9 cellular contexts compared by ENCODE assay signal in genomic region chr14:54567224-54567633, GRCh38. TPM values are rescaled to one million over a fixed set of nuclear protein-coding genes. Genes with fewer than 3 reads are reported as not detected.
DNase-seq lines count a peak whose midpoint lies in the region; ATAC-seq, FAIRE-seq and TF ChIP-seq lines count a peak whose summit lies in the region.
"Had no signal": no experiment of that assay in that cellular context is flagged by ENCODE, and none has a peak within 500 bp of the region (broad histone marks: within the 10 kb centered on the region; RNA-seq: fewer than 3 reads in every experiment).

No MANE protein-coding gene starts in this region.

- H3K27me3 ChIP-seq in A673 (replicated peaks; ENCODE audit: insufficient read depth, low read depth, low read length, poor library complexity), result no peaks in the 10 kb centered on the region
- no peaks in the 10 kb centered on the region for H3K27me3 ChIP-seq in fibroblast of lung (ENCODE audit: control insufficient read depth, insufficient read depth, low read length)
- no peaks in the 10 kb centered on the region for H3K27me3 ChIP-seq in neuron (ENCODE audit: insufficient read depth, low read length)

- H3K79me2 ChIP-seq in fibroblast of lung (ENCODE audit: control insufficient read depth, insufficient read depth, low read length), result peaks cover 56% of the 10 kb centered on the region

- no TSS peak for BruUV-seq in A673 (replicated peaks; lab: Mats Ljungman, UMichigan)

- no peaks in the 10 kb centered on the region for H3K36me3 ChIP-seq in A673 (ENCODE audit: insufficient read depth, low read length, poor library complexity, severe bottlenecking)
- peaks cover 2% of the 10 kb centered on the region for H3K36me3 ChIP-seq in fibroblast of lung (ENCODE audit: control insufficient read depth, insufficient read depth, low read length)
- no peaks in the 10 kb centered on the region for H3K36me3 ChIP-seq in neuron (ENCODE audit: insufficient read depth, low read length)

- ATAC-seq in SK-N-SH treated with all-trans-retinoic acid at 6 μM for 48 hours (peak; percentile 11), HG03139 (IDR thresholded peaks at IDR 0.05; ENCODE audit: unreplicated experiment) (no peak), GM21390 (IDR thresholded peaks at IDR 0.05; ENCODE audit: unreplicated experiment) (no peak), HG03521 (IDR thresholded peaks at IDR 0.05; ENCODE audit: unreplicated experiment) (no peak)

- POLR2A ChIA-PET in A673 (lab: Charles Lee; ENCODE audit: low non-redundant PET), result no interaction called here

- intact Hi-C loops in A673 (cut with micrococcal nuclease; ENCODE audit: unreplicated experiment), result loop anchor here (2.0 to 10.0 kb wide), 3 partner anchors 75 to 418 kb away; no protein-coding TSS in a partner anchor

- CTCF ChIA-PET in A673 (lab: Charles Lee), result interaction anchor here (0.6 to 3.9 kb wide), 5 partner anchors 60 to 239 kb away, joined by 3 to 48 read pairs (median 5); no protein-coding TSS in a partner anchor

- H2AFZ ChIP-seq in fibroblast of lung (ENCODE audit: low read length) (no peak overlapping the region), neuron (ENCODE audit: low read depth, low read length) (peak overlapping the region; percentile 80)

- H4K20me1 ChIP-seq in fibroblast of lung (ENCODE audit: control insufficient read depth, extremely low read depth, insufficient read depth, low read length), result no peaks in the 10 kb centered on the region

- H3K4me3 ChIP-seq in A673 (ENCODE audit: low read depth, low read length, poor library complexity, severe bottlenecking) (peak overlapping the region; percentile 87), fibroblast of lung (replicated peaks in 1 of 4; ENCODE audit: control extremely low read depth in 1 of 4, insufficient read depth in 1 of 4, low read depth in 3 of 4, low read length in 4 of 4) (peak overlapping the region; percentile 70 to 88 (median 80)), neuron (ENCODE audit: low read length) (peak overlapping the region; percentile 74)

- peak overlapping the region; percentile 98 for H3K9ac ChIP-seq in fibroblast of lung (ENCODE audit: insufficient read depth, low read length)

- H3K4me2 ChIP-seq in fibroblast of lung (ENCODE audit: extremely low read depth, insufficient read depth, low read length), result peak overlapping the region; percentile 40

- FAIRE-seq in GM19239 (lab: Jason Lieb, UNC), result peak; percentile 52
- FAIRE-seq: islet of Langerhans had no signal

- H3K27ac ChIP-seq in A673 (ENCODE audit: low read depth, low read length, poor library complexity, severe bottlenecking) (peak overlapping the region; percentile 77), fibroblast of lung (ENCODE audit: insufficient read depth, low read length) (peak overlapping the region; percentile 95)

- DNase-seq in A673 (ENCODE audit: low spot score) (peak; percentile 53), GM19239 (ENCODE audit: insufficient read length, low spot score) (no peak), fibroblast of lung (ENCODE audit: low read depth in 2 of 2) (peak in 1 of 2 donors; percentile 43)

- TF ChIP-seq CTCF in A673 (conservative IDR thresholded peaks at IDR 0.05; ENCODE audit: low read depth, low read length) (no peak), fibroblast of lung (conservative IDR thresholded peaks at IDR 0.05 in 1 of 2, IDR thresholded peaks at IDR 0.05 in 1 of 2; ENCODE audit: low read depth in 1 of 2, low read length in 2 of 2) (no peak)

- H3K9me3 ChIP-seq in A673 (ENCODE audit: low read depth, low read length, poor library complexity, severe bottlenecking), result peaks cover 5% of the 10 kb centered on the region
- H3K9me3 ChIP-seq in fibroblast of lung (ENCODE audit: control insufficient read depth, insufficient read depth, low read depth, low read length), result no peaks in the 10 kb centered on the region
- peaks cover 2% of the 10 kb centered on the region for H3K9me3 ChIP-seq in neuron (ENCODE audit: low read length)

- peaks cover 28% of the 10 kb centered on the region for H3K4me1 ChIP-seq in A673 (ENCODE audit: insufficient read depth, low read length, poor library complexity, severe bottlenecking)
- peaks cover 14% of the 10 kb centered on the region for H3K4me1 ChIP-seq in fibroblast of lung (ENCODE audit: control insufficient read depth, extremely low read depth, insufficient read depth, low read length)
- peaks cover 36% of the 10 kb centered on the region for H3K4me1 ChIP-seq in neuron (ENCODE audit: insufficient read depth, low read length)

TF ChIP-seq in SK-N-SH treated with all-trans-retinoic acid at 6 μM for 48 hours, 23 proteins besides CTCF, POLR2A, EP300 and RAD21 (continues in another document):
- TF ChIP-seq ZC3H10 (CRISPR knock-in tag; IDR thresholded peaks at IDR 0.05) (no peak), PPARA (CRISPR knock-in tag; IDR thresholded peaks at IDR 0.05; ENCODE audit: borderline replicate concordance) (no peak), OSR1 (CRISPR knock-in tag; IDR thresholded peaks at IDR 0.05) (no peak), ZFP3 (CRISPR knock-in tag; IDR thresholded peaks at IDR 0.05) (no peak), ARNTL (CRISPR knock-in tag; IDR thresholded peaks at IDR 0.05; ENCODE audit: borderline replicate concordance, low read depth) (no peak), ESRRG (CRISPR knock-in tag; IDR thresholded peaks at IDR 0.05) (no peak), ZFP30 (CRISPR knock-in tag; IDR thresholded peaks at IDR 0.05) (no peak), RARB (CRISPR knock-in tag; IDR thresholded peaks at IDR 0.05) (no peak), ISL1 (CRISPR knock-in tag; IDR thresholded peaks at IDR 0.05) (no peak), TCF4 (CRISPR knock-in tag; IDR thresholded peaks at IDR 0.05; ENCODE audit: borderline replicate concordance) (no peak), GLIS3 (CRISPR knock-in tag; IDR thresholded peaks at IDR 0.05) (no peak), BACH2 (CRISPR knock-in tag; IDR thresholded peaks at IDR 0.05; ENCODE audit: borderline replicate concordance) (no peak), ZNF565 (CRISPR knock-in tag; conservative IDR thresholded peaks at IDR 0.05; ENCODE audit: low read depth) (no peak), ZNF70 (CRISPR knock-in tag; IDR thresholded peaks at IDR 0.05) (no peak), SNAI2 (CRISPR knock-in tag; IDR thresholded peaks at IDR 0.05) (no peak), TOX (CRISPR knock-in tag; IDR thresholded peaks at IDR 0.05; ENCODE audit: borderline replicate concordance) (no peak)
- TF ChIP-seq, protein P1, sequence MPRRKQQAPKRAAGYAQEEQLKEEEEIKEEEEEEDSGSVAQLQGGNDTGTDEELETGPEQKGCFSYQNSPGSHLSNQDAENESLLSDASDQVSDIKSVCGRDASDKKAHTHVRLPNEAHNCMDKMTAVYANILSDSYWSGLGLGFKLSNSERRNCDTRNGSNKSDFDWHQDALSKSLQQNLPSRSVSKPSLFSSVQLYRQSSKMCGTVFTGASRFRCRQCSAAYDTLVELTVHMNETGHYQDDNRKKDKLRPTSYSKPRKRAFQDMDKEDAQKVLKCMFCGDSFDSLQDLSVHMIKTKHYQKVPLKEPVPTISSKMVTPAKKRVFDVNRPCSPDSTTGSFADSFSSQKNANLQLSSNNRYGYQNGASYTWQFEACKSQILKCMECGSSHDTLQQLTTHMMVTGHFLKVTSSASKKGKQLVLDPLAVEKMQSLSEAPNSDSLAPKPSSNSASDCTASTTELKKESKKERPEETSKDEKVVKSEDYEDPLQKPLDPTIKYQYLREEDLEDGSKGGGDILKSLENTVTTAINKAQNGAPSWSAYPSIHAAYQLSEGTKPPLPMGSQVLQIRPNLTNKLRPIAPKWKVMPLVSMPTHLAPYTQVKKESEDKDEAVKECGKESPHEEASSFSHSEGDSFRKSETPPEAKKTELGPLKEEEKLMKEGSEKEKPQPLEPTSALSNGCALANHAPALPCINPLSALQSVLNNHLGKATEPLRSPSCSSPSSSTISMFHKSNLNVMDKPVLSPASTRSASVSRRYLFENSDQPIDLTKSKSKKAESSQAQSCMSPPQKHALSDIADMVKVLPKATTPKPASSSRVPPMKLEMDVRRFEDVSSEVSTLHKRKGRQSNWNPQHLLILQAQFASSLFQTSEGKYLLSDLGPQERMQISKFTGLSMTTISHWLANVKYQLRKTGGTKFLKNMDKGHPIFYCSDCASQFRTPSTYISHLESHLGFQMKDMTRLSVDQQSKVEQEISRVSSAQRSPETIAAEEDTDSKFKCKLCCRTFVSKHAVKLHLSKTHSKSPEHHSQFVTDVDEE (CRISPR knock-in tag; IDR thresholded peaks at IDR 0.05), result no peak
- TF ChIP-seq, protein P2, sequence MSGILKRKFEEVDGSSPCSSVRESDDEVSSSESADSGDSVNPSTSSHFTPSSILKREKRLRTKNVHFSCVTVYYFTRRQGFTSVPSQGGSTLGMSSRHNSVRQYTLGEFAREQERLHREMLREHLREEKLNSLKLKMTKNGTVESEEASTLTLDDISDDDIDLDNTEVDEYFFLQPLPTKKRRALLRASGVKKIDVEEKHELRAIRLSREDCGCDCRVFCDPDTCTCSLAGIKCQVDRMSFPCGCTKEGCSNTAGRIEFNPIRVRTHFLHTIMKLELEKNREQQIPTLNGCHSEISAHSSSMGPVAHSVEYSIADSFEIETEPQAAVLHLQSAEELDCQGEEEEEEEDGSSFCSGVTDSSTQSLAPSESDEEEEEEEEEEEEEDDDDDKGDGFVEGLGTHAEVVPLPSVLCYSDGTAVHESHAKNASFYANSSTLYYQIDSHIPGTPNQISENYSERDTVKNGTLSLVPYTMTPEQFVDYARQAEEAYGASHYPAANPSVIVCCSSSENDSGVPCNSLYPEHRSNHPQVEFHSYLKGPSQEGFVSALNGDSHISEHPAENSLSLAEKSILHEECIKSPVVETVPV (CRISPR knock-in tag; IDR thresholded peaks at IDR 0.05), result no peak

RNA-seq across cellular contexts. Expression of gene SAMD4A, which starts 0.3 kb away (rescaled TPM):
- total RNA-seq in A673 (2021) (19.8 and 26.5 TPM in 2 replicates), fibroblast of lung (25.9 and 39.8 TPM in 2 replicates)
- polyA plus RNA-seq in fibroblast of lung, result 9.3 and 12.2 TPM in 2 replicates
- 25.1 and 29.4 TPM in 2 replicates for polyA plus RNA-seq in fibroblast of lung (2012)
- 52.1 and 114 TPM in 2 replicates for polyA minus RNA-seq in fibroblast of lung (ENCODE audit: low replicate concordance)

RNA-seq across cellular contexts. Expression of gene CGRRF1, which starts 57.5 kb away (rescaled TPM):
- total RNA-seq in A673 (2021), result 11.2 and 15.6 TPM in 2 replicates
- total RNA-seq in fibroblast of lung, result 18.2 and 23.0 TPM in 2 replicates
- polyA plus RNA-seq in fibroblast of lung, result 11.7 and 15.8 TPM in 2 replicates
- polyA plus RNA-seq in fibroblast of lung (2012), result 16.4 and 18.5 TPM in 2 replicates
- polyA minus RNA-seq in fibroblast of lung (ENCODE audit: low replicate concordance), result 0.74 and 1.3 TPM in 2 replicates
